ENCODE assay signal across 1 cellular context in genomic region chr19:17580470-17581000, GRCh38.
TF ChIP-seq lines count a peak whose summit lies in the region.

No MANE protein-coding gene starts in this region.

TF ChIP-seq in H1, 55 proteins besides CTCF, POLR2A, EP300 and RAD21:
- TF ChIP-seq YY1 (IDR thresholded peaks at IDR 0.05; ENCODE audit: low read depth, low read length): no peak
- TF ChIP-seq SUZ12 (IDR thresholded peaks at IDR 0.05; ENCODE audit: low read length): no peak
- TF ChIP-seq, protein P1, sequence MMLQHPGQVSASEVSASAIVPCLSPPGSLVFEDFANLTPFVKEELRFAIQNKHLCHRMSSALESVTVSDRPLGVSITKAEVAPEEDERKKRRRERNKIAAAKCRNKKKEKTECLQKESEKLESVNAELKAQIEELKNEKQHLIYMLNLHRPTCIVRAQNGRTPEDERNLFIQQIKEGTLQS (IDR thresholded peaks at IDR 0.05; ENCODE audit: insufficient read depth, low read depth, low read length): no peak
- TF ChIP-seq ATF2 (IDR thresholded peaks at IDR 0.05; ENCODE audit: low read length): no peak
- TF ChIP-seq RFX5 (IDR thresholded peaks at IDR 0.05; ENCODE audit: borderline replicate concordance, low read depth, low read length): no peak
- TF ChIP-seq KDM5A (IDR thresholded peaks at IDR 0.05; ENCODE audit: low read length): no peak
- TF ChIP-seq FOSL1 (IDR thresholded peaks at IDR 0.05; ENCODE audit: insufficient read depth, low read depth, low read length): no peak
- no peak for TF ChIP-seq POLR2AphosphoS5 (IDR thresholded peaks at IDR 0.05; ENCODE audit: low read depth, low read length)
- no peak for TF ChIP-seq GABPA (IDR thresholded peaks at IDR 0.05; ENCODE audit: borderline replicate concordance, insufficient read depth, low read length)
- no peak for TF ChIP-seq CTBP2 (IDR thresholded peaks at IDR 0.05; ENCODE audit: borderline replicate concordance, insufficient read depth, insufficient read length, low read length)
- TF ChIP-seq HDAC2 (IDR thresholded peaks at IDR 0.05; ENCODE audit: borderline replicate concordance in 1 of 2, low read depth in 2 of 2, low read length in 2 of 2): no peak
- no peak for TF ChIP-seq BACH1 (IDR thresholded peaks at IDR 0.05; ENCODE audit: low read length)
- no peak for TF ChIP-seq GTF2F1 (IDR thresholded peaks at IDR 0.05; ENCODE audit: borderline replicate concordance, low read depth, low read length)
- no peak for TF ChIP-seq SRF (IDR thresholded peaks at IDR 0.05; ENCODE audit: low read depth, low read length)
- no peak for TF ChIP-seq ZNF274 (IDR thresholded peaks at IDR 0.05; ENCODE audit: borderline replicate concordance, extremely low read depth, low read length)
